ENCODE assay signal across 1 cellular context in genomic region chr5:94522099-94522498, GRCh38.
TF ChIP-seq lines count a peak whose summit lies in the region.

No MANE protein-coding gene starts in this region.

TF ChIP-seq in IMR-90, 13 proteins besides CTCF, POLR2A, EP300 and RAD21 (continued from another document):
- TF ChIP-seq MXI1 (IDR thresholded peaks at IDR 0.05; ENCODE audit: borderline replicate concordance, low read depth, low read length) (no peak), CHD1 (IDR thresholded peaks at IDR 0.05; ENCODE audit: low read depth, low read length) (no peak), SMC3 (IDR thresholded peaks at IDR 0.05; ENCODE audit: low read depth, low read length) (no peak), NFE2L2 (IDR thresholded peaks at IDR 0.05; ENCODE audit: low read depth, low read length) (no peak)
TF ChIP-seq in IMR-90: peak in this region for 0.
